Comparison of ENCODE assay signal across 1 cellular context in the genomic region with DNA sequence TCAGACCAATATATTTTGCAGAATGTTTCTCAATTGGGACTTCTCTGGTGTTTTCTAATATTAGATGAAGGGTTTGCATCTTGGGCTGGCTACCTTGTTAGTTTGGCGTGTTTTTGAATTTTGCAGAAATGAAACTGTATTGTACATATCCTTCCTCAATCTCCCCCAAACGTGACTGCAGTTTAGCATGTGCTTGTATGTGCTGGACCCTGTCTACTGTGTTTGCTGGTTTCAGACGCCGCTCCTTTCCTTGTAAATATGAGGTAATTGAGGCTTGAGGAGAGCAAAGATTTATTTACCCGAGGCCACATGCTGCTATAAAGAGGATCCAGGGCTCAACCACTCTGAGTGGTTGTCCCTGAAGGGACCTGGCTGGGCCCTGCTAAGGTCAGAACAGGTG.
TF ChIP-seq lines count a peak whose summit lies in the region.

No MANE protein-coding gene starts in this region.

TF ChIP-seq in GM12878, 131 proteins besides CTCF, POLR2A, EP300 and RAD21 (continues in another document):
- TF ChIP-seq, protein P1, sequence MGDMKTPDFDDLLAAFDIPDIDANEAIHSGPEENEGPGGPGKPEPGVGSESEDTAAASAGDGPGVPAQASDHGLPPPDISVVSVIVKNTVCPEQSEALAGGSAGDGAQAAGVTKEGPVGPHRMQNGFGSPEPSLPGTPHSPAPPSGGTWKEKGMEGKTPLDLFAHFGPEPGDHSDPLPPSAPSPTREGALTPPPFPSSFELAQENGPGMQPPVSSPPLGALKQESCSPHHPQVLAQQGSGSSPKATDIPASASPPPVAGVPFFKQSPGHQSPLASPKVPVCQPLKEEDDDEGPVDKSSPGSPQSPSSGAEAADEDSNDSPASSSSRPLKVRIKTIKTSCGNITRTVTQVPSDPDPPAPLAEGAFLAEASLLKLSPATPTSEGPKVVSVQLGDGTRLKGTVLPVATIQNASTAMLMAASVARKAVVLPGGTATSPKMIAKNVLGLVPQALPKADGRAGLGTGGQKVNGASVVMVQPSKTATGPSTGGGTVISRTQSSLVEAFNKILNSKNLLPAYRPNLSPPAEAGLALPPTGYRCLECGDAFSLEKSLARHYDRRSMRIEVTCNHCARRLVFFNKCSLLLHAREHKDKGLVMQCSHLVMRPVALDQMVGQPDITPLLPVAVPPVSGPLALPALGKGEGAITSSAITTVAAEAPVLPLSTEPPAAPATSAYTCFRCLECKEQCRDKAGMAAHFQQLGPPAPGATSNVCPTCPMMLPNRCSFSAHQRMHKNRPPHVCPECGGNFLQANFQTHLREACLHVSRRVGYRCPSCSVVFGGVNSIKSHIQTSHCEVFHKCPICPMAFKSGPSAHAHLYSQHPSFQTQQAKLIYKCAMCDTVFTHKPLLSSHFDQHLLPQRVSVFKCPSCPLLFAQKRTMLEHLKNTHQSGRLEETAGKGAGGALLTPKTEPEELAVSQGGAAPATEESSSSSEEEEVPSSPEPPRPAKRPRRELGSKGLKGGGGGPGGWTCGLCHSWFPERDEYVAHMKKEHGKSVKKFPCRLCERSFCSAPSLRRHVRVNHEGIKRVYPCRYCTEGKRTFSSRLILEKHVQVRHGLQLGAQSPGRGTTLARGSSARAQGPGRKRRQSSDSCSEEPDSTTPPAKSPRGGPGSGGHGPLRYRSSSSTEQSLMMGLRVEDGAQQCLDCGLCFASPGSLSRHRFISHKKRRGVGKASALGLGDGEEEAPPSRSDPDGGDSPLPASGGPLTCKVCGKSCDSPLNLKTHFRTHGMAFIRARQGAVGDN (IDR thresholded peaks at IDR 0.05) = no peak
- TF ChIP-seq EZH2 (IDR thresholded peaks at IDR 0.05; ENCODE audit: borderline replicate concordance, control insufficient read depth, low read depth, low read length) (no peak), NFIC (IDR thresholded peaks at IDR 0.05; ENCODE audit: low read depth, low read length) (no peak), NFYA (IDR thresholded peaks at IDR 0.05; ENCODE audit: borderline replicate concordance, low read depth, low read length) (no peak), MEF2B (IDR thresholded peaks at IDR 0.05; ENCODE audit: partially characterized antibody, poor library complexity, severe bottlenecking) (no peak), ZNF622 (IDR thresholded peaks at IDR 0.05) (no peak), DPF2 (IDR thresholded peaks at IDR 0.05) (peak; percentile 37; the same call in 1 of the 2 replicates), ETV6 (conservative IDR thresholded peaks at IDR 0.05 in 1 of 2, IDR thresholded peaks at IDR 0.05 in 1 of 2; ENCODE audit: borderline replicate concordance in 1 of 2, low read depth in 1 of 2) (peak in 1 of 2 experiments; percentile 38; a peak in 1 of 4 replicates), ATF7 (IDR thresholded peaks at IDR 0.05; ENCODE audit: low read depth) (peak; percentile 45; the same call in 1 of the 2 replicates), TCF7 (IDR thresholded peaks at IDR 0.05; ENCODE audit: borderline replicate concordance) (no peak), GATAD2B (conservative IDR thresholded peaks at IDR 0.05; ENCODE audit: low read depth) (no peak), BHLHE40 (IDR thresholded peaks at IDR 0.05; ENCODE audit: borderline replicate concordance in 1 of 2, low read depth in 2 of 2, low read length in 1 of 2) (peak; percentile 95 to 96), SREBF2 (IDR thresholded peaks at IDR 0.05; ENCODE audit: low read length) (no peak), BRCA1 (IDR thresholded peaks at IDR 0.05; ENCODE audit: low read depth, low read length) (no peak), BMI1 (IDR thresholded peaks at IDR 0.05; ENCODE audit: borderline replicate concordance) (no peak), ZNF217 (IDR thresholded peaks at IDR 0.05) (no peak), KDM1A (IDR thresholded peaks at IDR 0.05; ENCODE audit: borderline replicate concordance) (no peak), MYB (IDR thresholded peaks at IDR 0.05; ENCODE audit: borderline replicate concordance, low read depth, low read length) (no peak), IRF4 (IDR thresholded peaks at IDR 0.05; ENCODE audit: low read depth, low read length) (no peak), IKZF2 (IDR thresholded peaks at IDR 0.05) (peak; percentile 11 to 29; a peak in 2 of 4 replicates), RB1 (IDR thresholded peaks at IDR 0.05; ENCODE audit: borderline replicate concordance) (no peak), RUNX3 (IDR thresholded peaks at IDR 0.05; ENCODE audit: low read length) (peak; percentile 11; the same call in 1 of the 2 replicates), SPI1 (IDR thresholded peaks at IDR 0.05; ENCODE audit: borderline replicate concordance, insufficient read depth, low read depth, low read length) (peak; percentile 75), CREM (IDR thresholded peaks at IDR 0.05; ENCODE audit: low read depth) (no peak), PML (IDR thresholded peaks at IDR 0.05; ENCODE audit: low read length) (no peak)
- TF ChIP-seq, protein P2, sequence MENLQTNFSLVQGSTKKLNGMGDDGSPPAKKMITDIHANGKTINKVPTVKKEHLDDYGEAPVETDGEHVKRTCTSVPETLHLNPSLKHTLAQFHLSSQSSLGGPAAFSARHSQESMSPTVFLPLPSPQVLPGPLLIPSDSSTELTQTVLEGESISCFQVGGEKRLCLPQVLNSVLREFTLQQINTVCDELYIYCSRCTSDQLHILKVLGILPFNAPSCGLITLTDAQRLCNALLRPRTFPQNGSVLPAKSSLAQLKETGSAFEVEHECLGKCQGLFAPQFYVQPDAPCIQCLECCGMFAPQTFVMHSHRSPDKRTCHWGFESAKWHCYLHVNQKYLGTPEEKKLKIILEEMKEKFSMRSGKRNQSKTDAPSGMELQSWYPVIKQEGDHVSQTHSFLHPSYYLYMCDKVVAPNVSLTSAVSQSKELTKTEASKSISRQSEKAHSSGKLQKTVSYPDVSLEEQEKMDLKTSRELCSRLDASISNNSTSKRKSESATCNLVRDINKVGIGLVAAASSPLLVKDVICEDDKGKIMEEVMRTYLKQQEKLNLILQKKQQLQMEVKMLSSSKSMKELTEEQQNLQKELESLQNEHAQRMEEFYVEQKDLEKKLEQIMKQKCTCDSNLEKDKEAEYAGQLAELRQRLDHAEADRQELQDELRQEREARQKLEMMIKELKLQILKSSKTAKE (IDR thresholded peaks at IDR 0.05; ENCODE audit: low read depth, poor library complexity, severe bottlenecking) = no peak
- TF ChIP-seq, protein P3, sequence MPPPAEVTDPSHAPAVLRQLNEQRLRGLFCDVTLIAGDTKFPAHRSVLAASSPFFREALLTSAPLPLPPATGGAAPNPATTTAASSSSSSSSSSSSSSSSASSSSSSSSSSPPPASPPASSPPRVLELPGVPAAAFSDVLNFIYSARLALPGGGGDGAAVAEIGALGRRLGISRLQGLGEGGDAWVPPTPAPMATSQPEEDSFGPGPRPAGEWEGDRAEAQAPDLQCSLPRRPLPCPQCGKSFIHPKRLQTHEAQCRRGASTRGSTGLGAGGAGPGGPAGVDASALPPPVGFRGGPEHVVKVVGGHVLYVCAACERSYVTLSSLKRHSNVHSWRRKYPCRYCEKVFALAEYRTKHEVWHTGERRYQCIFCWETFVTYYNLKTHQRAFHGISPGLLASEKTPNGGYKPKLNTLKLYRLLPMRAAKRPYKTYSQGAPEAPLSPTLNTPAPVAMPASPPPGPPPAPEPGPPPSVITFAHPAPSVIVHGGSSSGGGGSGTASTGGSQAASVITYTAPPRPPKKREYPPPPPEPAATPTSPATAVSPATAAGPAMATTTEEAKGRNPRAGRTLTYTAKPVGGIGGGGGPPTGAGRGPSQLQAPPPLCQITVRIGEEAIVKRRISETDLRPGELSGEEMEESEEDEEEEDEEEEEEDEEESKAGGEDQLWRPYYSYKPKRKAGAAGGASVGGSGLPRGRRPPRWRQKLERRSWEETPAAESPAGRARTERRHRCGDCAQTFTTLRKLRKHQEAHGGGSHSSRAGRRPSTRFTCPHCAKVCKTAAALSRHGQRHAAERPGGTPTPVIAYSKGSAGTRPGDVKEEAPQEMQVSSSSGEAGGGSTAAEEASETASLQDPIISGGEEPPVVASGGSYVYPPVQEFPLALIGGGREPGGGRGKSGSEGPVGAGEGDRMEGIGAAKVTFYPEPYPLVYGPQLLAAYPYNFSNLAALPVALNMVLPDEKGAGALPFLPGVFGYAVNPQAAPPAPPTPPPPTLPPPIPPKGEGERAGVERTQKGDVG (CRISPR knock-in tag; IDR thresholded peaks at IDR 0.05) = no peak
- TF ChIP-seq, protein P4, sequence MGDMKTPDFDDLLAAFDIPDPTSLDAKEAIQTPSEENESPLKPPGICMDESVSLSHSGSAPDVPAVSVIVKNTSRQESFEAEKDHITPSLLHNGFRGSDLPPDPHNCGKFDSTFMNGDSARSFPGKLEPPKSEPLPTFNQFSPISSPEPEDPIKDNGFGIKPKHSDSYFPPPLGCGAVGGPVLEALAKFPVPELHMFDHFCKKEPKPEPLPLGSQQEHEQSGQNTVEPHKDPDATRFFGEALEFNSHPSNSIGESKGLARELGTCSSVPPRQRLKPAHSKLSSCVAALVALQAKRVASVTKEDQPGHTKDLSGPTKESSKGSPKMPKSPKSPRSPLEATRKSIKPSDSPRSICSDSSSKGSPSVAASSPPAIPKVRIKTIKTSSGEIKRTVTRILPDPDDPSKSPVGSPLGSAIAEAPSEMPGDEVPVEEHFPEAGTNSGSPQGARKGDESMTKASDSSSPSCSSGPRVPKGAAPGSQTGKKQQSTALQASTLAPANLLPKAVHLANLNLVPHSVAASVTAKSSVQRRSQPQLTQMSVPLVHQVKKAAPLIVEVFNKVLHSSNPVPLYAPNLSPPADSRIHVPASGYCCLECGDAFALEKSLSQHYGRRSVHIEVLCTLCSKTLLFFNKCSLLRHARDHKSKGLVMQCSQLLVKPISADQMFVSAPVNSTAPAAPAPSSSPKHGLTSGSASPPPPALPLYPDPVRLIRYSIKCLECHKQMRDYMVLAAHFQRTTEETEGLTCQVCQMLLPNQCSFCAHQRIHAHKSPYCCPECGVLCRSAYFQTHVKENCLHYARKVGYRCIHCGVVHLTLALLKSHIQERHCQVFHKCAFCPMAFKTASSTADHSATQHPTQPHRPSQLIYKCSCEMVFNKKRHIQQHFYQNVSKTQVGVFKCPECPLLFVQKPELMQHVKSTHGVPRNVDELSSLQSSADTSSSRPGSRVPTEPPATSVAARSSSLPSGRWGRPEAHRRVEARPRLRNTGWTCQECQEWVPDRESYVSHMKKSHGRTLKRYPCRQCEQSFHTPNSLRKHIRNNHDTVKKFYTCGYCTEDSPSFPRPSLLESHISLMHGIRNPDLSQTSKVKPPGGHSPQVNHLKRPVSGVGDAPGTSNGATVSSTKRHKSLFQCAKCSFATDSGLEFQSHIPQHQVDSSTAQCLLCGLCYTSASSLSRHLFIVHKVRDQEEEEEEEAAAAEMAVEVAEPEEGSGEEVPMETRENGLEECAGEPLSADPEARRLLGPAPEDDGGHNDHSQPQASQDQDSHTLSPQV (IDR thresholded peaks at IDR 0.05) = no peak
- TF ChIP-seq, protein P5, sequence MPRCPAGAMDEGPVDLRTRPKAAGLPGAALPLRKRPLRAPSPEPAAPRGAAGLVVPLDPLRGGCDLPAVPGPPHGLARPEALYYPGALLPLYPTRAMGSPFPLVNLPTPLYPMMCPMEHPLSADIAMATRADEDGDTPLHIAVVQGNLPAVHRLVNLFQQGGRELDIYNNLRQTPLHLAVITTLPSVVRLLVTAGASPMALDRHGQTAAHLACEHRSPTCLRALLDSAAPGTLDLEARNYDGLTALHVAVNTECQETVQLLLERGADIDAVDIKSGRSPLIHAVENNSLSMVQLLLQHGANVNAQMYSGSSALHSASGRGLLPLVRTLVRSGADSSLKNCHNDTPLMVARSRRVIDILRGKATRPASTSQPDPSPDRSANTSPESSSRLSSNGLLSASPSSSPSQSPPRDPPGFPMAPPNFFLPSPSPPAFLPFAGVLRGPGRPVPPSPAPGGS (IDR thresholded peaks at IDR 0.05; ENCODE audit: borderline replicate concordance, insufficient read depth, low read depth, low read length, poor library complexity, severe bottlenecking) = no peak
- TF ChIP-seq, protein P6, sequence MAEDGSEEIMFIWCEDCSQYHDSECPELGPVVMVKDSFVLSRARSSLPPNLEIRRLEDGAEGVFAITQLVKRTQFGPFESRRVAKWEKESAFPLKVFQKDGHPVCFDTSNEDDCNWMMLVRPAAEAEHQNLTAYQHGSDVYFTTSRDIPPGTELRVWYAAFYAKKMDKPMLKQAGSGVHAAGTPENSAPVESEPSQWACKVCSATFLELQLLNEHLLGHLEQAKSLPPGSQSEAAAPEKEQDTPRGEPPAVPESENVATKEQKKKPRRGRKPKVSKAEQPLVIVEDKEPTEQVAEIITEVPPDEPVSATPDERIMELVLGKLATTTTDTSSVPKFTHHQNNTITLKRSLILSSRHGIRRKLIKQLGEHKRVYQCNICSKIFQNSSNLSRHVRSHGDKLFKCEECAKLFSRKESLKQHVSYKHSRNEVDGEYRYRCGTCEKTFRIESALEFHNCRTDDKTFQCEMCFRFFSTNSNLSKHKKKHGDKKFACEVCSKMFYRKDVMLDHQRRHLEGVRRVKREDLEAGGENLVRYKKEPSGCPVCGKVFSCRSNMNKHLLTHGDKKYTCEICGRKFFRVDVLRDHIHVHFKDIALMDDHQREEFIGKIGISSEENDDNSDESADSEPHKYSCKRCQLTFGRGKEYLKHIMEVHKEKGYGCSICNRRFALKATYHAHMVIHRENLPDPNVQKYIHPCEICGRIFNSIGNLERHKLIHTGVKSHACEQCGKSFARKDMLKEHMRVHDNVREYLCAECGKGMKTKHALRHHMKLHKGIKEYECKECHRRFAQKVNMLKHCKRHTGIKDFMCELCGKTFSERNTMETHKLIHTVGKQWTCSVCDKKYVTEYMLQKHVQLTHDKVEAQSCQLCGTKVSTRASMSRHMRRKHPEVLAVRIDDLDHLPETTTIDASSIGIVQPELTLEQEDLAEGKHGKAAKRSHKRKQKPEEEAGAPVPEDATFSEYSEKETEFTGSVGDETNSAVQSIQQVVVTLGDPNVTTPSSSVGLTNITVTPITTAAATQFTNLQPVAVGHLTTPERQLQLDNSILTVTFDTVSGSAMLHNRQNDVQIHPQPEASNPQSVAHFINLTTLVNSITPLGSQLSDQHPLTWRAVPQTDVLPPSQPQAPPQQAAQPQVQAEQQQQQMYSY (CRISPR knock-in tag; IDR thresholded peaks at IDR 0.05) = no peak
- TF ChIP-seq, protein P7, sequence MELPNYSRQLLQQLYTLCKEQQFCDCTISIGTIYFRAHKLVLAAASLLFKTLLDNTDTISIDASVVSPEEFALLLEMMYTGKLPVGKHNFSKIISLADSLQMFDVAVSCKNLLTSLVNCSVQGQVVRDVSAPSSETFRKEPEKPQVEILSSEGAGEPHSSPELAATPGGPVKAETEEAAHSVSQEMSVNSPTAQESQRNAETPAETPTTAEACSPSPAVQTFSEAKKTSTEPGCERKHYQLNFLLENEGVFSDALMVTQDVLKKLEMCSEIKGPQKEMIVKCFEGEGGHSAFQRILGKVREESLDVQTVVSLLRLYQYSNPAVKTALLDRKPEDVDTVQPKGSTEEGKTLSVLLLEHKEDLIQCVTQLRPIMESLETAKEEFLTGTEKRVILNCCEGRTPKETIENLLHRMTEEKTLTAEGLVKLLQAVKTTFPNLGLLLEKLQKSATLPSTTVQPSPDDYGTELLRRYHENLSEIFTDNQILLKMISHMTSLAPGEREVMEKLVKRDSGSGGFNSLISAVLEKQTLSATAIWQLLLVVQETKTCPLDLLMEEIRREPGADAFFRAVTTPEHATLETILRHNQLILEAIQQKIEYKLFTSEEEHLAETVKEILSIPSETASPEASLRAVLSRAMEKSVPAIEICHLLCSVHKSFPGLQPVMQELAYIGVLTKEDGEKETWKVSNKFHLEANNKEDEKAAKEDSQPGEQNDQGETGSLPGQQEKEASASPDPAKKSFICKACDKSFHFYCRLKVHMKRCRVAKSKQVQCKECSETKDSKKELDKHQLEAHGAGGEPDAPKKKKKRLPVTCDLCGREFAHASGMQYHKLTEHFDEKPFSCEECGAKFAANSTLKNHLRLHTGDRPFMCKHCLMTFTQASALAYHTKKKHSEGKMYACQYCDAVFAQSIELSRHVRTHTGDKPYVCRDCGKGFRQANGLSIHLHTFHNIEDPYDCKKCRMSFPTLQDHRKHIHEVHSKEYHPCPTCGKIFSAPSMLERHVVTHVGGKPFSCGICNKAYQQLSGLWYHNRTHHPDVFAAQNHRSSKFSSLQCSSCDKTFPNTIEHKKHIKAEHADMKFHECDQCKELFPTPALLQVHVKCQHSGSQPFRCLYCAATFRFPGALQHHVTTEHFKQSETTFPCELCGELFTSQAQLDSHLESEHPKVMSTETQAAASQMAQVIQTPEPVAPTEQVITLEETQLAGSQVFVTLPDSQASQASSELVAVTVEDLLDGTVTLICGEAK (IDR thresholded peaks at IDR 0.05; ENCODE audit: borderline replicate concordance) = no peak
